1 cellular context compared by ENCODE assay signal in genomic region chrX:52923781-52924241, GRCh38.
TF ChIP-seq lines count a peak whose summit lies in the region.

No MANE protein-coding gene starts in this region.

TF ChIP-seq in endothelial cell of umbilical vein, 7 proteins besides CTCF, POLR2A, EP300 and RAD21:
- TF ChIP-seq EZH2 (IDR thresholded peaks at IDR 0.05; ENCODE audit: borderline replicate concordance, low read depth, low read length, severe bottlenecking) (no peak), FOS (IDR thresholded peaks at IDR 0.05; ENCODE audit: borderline replicate concordance, insufficient read depth, low read length) (no peak), MYC (IDR thresholded peaks at IDR 0.05; ENCODE audit: low read depth, low read length) (no peak), POLR2AphosphoS5 (IDR thresholded peaks at IDR 0.05; ENCODE audit: insufficient read depth, low read depth, low read length) (no peak), JUN (IDR thresholded peaks at IDR 0.05; ENCODE audit: borderline replicate concordance, insufficient read depth, insufficient read length, low read depth) (no peak), GATA2 (IDR thresholded peaks at IDR 0.05; ENCODE audit: insufficient read depth, insufficient read length, low read depth, low read length) (no peak), MAX (IDR thresholded peaks at IDR 0.05; ENCODE audit: insufficient read depth, insufficient read length) (no peak)
